18 cellular contexts compared by ENCODE assay signal in the genomic region with DNA sequence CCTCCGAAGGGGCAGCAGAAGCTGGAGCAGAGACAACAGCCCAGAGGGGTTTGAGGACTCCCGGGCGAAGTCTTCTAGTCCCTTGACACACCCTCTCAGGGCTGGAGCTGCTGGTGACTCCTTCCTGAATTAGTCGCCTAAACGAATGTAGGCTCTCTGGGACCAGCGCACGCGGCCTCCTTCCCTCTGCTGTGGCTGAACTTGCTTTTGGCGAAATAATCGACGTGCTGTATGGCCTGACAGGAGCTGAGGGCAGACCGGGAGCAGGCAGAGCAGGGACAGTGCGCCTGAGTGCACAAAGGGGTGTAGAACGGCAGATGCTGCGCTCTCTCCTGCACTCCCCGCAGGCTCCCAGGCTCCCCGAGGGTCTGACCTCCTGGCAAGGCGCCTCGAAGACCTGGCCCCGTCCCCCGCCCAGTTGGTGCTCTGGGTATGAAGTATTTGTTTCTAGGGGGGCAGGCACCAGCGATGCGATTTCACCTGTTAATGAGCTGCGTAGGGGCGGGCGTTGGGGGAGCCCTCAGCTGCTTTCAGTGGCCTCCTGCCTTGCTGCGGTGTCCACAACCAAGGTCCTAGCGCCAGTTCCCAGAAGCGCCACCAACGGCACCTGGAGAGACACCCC. TPM values are rescaled to one million over a fixed set of nuclear protein-coding genes. Genes with fewer than 3 reads are reported as not detected.
DNase-seq lines count a peak whose midpoint lies in the region; ATAC-seq, FAIRE-seq and TF ChIP-seq lines count a peak whose summit lies in the region.
"Had no signal": no experiment of that assay in that cellular context is flagged by ENCODE, and none has a peak within 500 bp of the region (broad histone marks: within the 10 kb centered on the region; RNA-seq: fewer than 3 reads in every experiment).

No MANE protein-coding gene starts in this region.

- TF ChIP-seq RAD21 in GM12878 (IDR thresholded peaks at IDR 0.05; ENCODE audit: insufficient read depth, low read depth, low read length): no peak

- H3K4me3 ChIP-seq in right cardiac atrium (ENCODE audit: low read length) (no peak overlapping the region), GM12878 (no peak overlapping the region), foreskin fibroblast (ENCODE audit: low read depth in 1 of 2, low read length in 2 of 2) (no peak overlapping the region)
- H3K4me3 ChIP-seq: coronary artery, esophagus squamous epithelium, testis had no signal

- no peak for TF ChIP-seq CTCF in GM12878 (IDR thresholded peaks at IDR 0.05 in 2 of 3, conservative IDR thresholded peaks at IDR 0.05 in 1 of 3; ENCODE audit: control insufficient read depth in 2 of 3, extremely low read depth in 1 of 3, insufficient read depth in 1 of 3, low read depth in 3 of 3, low read length in 3 of 3)
- TF ChIP-seq CTCF in foreskin fibroblast (IDR thresholded peaks at IDR 0.05; ENCODE audit: low read depth, low read length): no peak

- no peaks in the 10 kb centered on the region for H3K36me3 ChIP-seq in GM12878 (ENCODE audit: control insufficient read depth in 2 of 2, insufficient read depth in 2 of 2, low read length in 1 of 2)
- H3K36me3 ChIP-seq: esophagus squamous epithelium had no signal

- H2AFZ ChIP-seq in GM12878 (ENCODE audit: control insufficient read depth, low read depth, low read length): no peak overlapping the region

- no TSS peak for BruUV-seq in GM12878 (replicated peaks; lab: Mats Ljungman, UMichigan)

- H3K27me3 ChIP-seq in right cardiac atrium (ENCODE audit: control insufficient read depth, insufficient read depth): peaks cover 2% of the 10 kb centered on the region
- H3K27me3 ChIP-seq in GM12878 (replicated peaks in 1 of 2; ENCODE audit: control insufficient read depth in 2 of 2, insufficient read depth in 2 of 2, low read length in 1 of 2): peaks cover 22 to 29% of the 10 kb centered on the region in 2 experiments
- H3K27me3 ChIP-seq: testis had no signal

- TF ChIP-seq POLR2A in GM12878 (IDR thresholded peaks at IDR 0.05; ENCODE audit: low read depth, low read length): no peak

- no peak overlapping the region for H3K27ac ChIP-seq in right cardiac atrium (ENCODE audit: low read length)
- no peak overlapping the region for H3K27ac ChIP-seq in GM12878 (ENCODE audit: control insufficient read depth, insufficient read depth)
- H3K27ac ChIP-seq: coronary artery, esophagus squamous epithelium, testis had no signal

- POLR2A ChIA-PET in GM12878 (lab: Charles Lee): no interaction called here

- H4K20me1 ChIP-seq in GM12878 (ENCODE audit: control insufficient read depth, insufficient read depth): no peaks in the 10 kb centered on the region

- in situ Hi-C loops in GM12878 (cut with MboI): no loop called here

- H3K4me2 ChIP-seq in GM12878 (ENCODE audit: control insufficient read depth, insufficient read depth): peak overlapping the region; percentile 30; the same call in 1 of the 2 replicates

- ATAC-seq in right cardiac atrium (no peak), GM12878 (peak; percentile 56), HG02870 (IDR thresholded peaks at IDR 0.05; ENCODE audit: unreplicated experiment) (no peak)

- CTCF ChIA-PET in GM12878 (lab: Yijun Ruan, JAX): interaction anchor here (0.9 kb wide), 1 partner anchor 27 kb away, joined by 3 read pairs; no protein-coding TSS in a partner anchor

- WGBS in right cardiac atrium: 1% methylated on average over 30 of the region's 30 CpGs
- 21% methylated on average over 30 of the region's 30 CpGs for WGBS in GM12878 (ENCODE audit: insufficient coverage, insufficient replicate concordance, low lambda C conversion rate, missing lambda C conversion rate)

- H3K9me3 ChIP-seq in right cardiac atrium (ENCODE audit: control insufficient read depth, low read length) (no peaks in the 10 kb centered on the region), GM12878 (replicated peaks; ENCODE audit: control insufficient read depth, insufficient read depth, low read length) (no peaks in the 10 kb centered on the region)
- H3K9me3 ChIP-seq: esophagus squamous epithelium, testis had no signal

- H3K79me2 ChIP-seq in GM12878 (ENCODE audit: control insufficient read depth, insufficient read depth, low read length): no peaks in the 10 kb centered on the region

- no peak for TF ChIP-seq EP300 in GM12878 (IDR thresholded peaks at IDR 0.05; ENCODE audit: borderline replicate concordance in 1 of 2, control insufficient read depth in 1 of 2, low read depth in 2 of 2, low read length in 2 of 2)

- RAD21 ChIA-PET in GM12878 (lab: Charles Lee; ENCODE audit: unreplicated experiment): no interaction called here

- H3K9ac ChIP-seq in GM12878 (ENCODE audit: control insufficient read depth, insufficient read depth, low read length): no peak overlapping the region

- intact Hi-C loops in right cardiac atrium (cut with DNase I): loop anchor here in 1 of 4 donors (10.0 kb wide), 1 partner anchor 201 kb away; no protein-coding TSS in a partner anchor
- intact Hi-C loops in cardiac septum (cut with DNase I): no loop called here
- intact Hi-C loops in GM12878 (cut with micrococcal nuclease; ENCODE audit: unreplicated experiment): no loop called here

- no peaks in the 10 kb centered on the region for H3K4me1 ChIP-seq in right cardiac atrium (ENCODE audit: control insufficient read depth, insufficient read depth, low read length)
- no peaks in the 10 kb centered on the region for H3K4me1 ChIP-seq in GM12878 (ENCODE audit: control insufficient read depth, insufficient read depth, low read length)
- H3K4me1 ChIP-seq: testis had no signal

- no peak for FAIRE-seq in GM12878 (lab: Jason Lieb, UNC)

- DNase-seq in right cardiac atrium (peak in 2 of 3 donors; percentile 29 to 37), cardiac septum (ENCODE audit: low spot score) (no peak), GM12878 (ENCODE audit: low read depth, low spot score) (no peak), left kidney (ENCODE audit: low read depth, low spot score) (peak; percentile 26), KG1 (lab: John Stamatoyannopoulos, UW) (no peak), foreskin fibroblast (no peak)
- no peak for DNase-seq in stimulated activated CD4-positive, alpha-beta T cell treated with anti-CD3 and anti-CD28 coated beads, Interleukin-12 subunit alpha, Interleukin-12 subunit beta, amount 100 ng/mL, for 4 hours
- DNase-seq: activated CD4-positive, alpha-beta T cell treated with anti-CD3 and anti-CD28 coated beads, Interleukin-2, amount 10 ng/mL, durations not matched to agents 24 days and 14 days; amniotic stem cell; esophagus squamous epithelium; IMR-90; NCI-H1048; NCI-H524; nucleus accumbens; testis had no signal

- SMC1A ChIA-PET in GM12878 (lab: Charles Lee; ENCODE audit: uncharacterized antibody, unreplicated experiment): no interaction called here

TF ChIP-seq in GM12878, 131 proteins besides CTCF, POLR2A, EP300 and RAD21 (continues in another document):
- no peak for TF ChIP-seq TBL1XR1 (IDR thresholded peaks at IDR 0.05; ENCODE audit: low read depth, low read length)
- TF ChIP-seq, protein P1, sequence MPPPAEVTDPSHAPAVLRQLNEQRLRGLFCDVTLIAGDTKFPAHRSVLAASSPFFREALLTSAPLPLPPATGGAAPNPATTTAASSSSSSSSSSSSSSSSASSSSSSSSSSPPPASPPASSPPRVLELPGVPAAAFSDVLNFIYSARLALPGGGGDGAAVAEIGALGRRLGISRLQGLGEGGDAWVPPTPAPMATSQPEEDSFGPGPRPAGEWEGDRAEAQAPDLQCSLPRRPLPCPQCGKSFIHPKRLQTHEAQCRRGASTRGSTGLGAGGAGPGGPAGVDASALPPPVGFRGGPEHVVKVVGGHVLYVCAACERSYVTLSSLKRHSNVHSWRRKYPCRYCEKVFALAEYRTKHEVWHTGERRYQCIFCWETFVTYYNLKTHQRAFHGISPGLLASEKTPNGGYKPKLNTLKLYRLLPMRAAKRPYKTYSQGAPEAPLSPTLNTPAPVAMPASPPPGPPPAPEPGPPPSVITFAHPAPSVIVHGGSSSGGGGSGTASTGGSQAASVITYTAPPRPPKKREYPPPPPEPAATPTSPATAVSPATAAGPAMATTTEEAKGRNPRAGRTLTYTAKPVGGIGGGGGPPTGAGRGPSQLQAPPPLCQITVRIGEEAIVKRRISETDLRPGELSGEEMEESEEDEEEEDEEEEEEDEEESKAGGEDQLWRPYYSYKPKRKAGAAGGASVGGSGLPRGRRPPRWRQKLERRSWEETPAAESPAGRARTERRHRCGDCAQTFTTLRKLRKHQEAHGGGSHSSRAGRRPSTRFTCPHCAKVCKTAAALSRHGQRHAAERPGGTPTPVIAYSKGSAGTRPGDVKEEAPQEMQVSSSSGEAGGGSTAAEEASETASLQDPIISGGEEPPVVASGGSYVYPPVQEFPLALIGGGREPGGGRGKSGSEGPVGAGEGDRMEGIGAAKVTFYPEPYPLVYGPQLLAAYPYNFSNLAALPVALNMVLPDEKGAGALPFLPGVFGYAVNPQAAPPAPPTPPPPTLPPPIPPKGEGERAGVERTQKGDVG (CRISPR knock-in tag; IDR thresholded peaks at IDR 0.05): no peak
- TF ChIP-seq RELA (IDR thresholded peaks at IDR 0.05; ENCODE audit: borderline replicate concordance, partially characterized antibody): no peak
- no peak for TF ChIP-seq TCF7 (IDR thresholded peaks at IDR 0.05; ENCODE audit: borderline replicate concordance)

RNA-seq across cellular contexts. Expression of a gene that starts 5.3 kb away (rescaled TPM):
- total RNA-seq in right cardiac atrium (not detected), cardiac septum (not detected), GM12878 (2014; rRNA removed) (not detected in 2 replicates), GM12878 (2014; rRNA removed; fragmentation: Illumina TruSeq; extraction: Trizol) (not detected in 2 replicates), GM12878 (2021) (not detected in 2 replicates)
- polyA plus RNA-seq in right cardiac atrium (not detected), GM12878 (2011; rRNA removed) (not detected in 2 replicates), GM12878 (2014; fragmentation: Illumina TruSeq; extraction: Trizol) (not detected in 2 replicates), GM12878 (2014; fragmentation: Nextera tagmentation; extraction: Ambion mirVana) (not detected), GM12878 (2014; rRNA removed) (not detected in 2 replicates), GM12878 (2016; fragmentation: Nextera tagmentation; extraction: Ambion mirVana) (not detected)
- not detected in 2 replicates for total RNA-seq in GM12878 (2013; cell fraction: nucleolus; rRNA removed)
- polyA plus RNA-seq in GM12878 (2011; ENCODE audit: low read depth): not detected
- not detected in 2 replicates for polyA plus RNA-seq in GM12878 (2011; cell fraction: cytosol; rRNA removed)
- polyA plus RNA-seq in GM12878 (2011; cell fraction: nucleus; rRNA removed): not detected in 2 replicates
- not detected in 2 replicates for polyA plus RNA-seq in GM12878 (2012)
- polyA minus RNA-seq in GM12878 (2011; rRNA and poly(A)+ RNA removed): not detected in 2 replicates
- polyA minus RNA-seq in GM12878 (2011; cell fraction: cytosol; rRNA and poly(A)+ RNA removed): not detected in 2 replicates
- polyA minus RNA-seq in GM12878 (2011; cell fraction: nucleus; rRNA and poly(A)+ RNA removed): not detected in 2 replicates
- total RNA-seq: activated CD4-positive, alpha-beta T cell treated with anti-CD3 and anti-CD28 coated beads, Interleukin-2, amount 10 ng/mL, durations not matched to agents 24 days and 14 days; esophagus squamous epithelium; IMR-90; lung microvascular endothelial cell; testis had no signal
- polyA plus RNA-seq: IMR-90 had no signal

Comparison
In these comparisons a context has a peak if more than half of its experiments do, and no peak if none do; other contexts are left out.
1. DNase-seq: peak in right cardiac atrium (2 of 3) and left kidney (single experiment); none in cardiac septum (single experiment), GM12878 (single experiment), stimulated activated CD4-positive, alpha-beta T cell treated with anti-CD3 and anti-CD28 coated beads, Interleukin-12 subunit alpha, Interleukin-12 subunit beta, amount 100 ng/mL, for 4 hours (single experiment), KG1 (single experiment) and foreskin fibroblast (0 of 2).